ENCODE assay signal across 23 cellular contexts in the genomic region with DNA sequence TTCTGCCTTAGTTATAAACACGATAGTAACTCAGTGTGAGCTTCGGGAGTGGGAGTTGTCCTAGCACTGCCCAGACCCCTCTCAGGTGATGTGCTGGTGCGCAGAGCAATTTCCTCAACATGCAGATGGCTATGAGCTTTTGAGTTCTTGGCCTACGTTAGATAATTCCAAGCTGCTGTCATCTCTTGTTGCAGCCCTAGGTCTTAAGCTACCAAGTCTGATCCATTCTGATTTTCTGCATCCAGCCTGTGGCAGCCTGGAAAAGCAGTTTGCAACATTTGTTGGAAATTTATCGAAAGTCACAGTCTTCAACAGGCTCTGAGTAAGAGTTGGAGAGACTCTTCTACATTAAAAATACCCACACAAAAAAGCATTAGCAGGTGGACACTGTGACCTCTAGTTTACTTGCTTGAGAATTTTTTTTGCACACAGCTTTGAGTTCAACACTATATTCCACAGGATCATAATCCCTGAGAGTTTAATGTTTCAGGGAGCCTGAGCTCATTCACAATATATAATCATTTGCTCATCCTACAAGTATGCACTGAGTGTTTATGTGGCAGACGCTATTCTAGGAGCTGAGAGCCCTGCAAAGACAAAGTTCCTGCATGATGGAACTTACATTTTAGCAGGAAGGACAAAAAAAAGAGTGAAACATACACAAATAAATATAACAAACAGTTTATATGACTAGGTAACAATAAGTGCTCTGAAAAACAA.
DNase-seq lines count a peak whose midpoint lies in the region; ATAC-seq and TF ChIP-seq lines count a peak whose summit lies in the region.
"Had no signal": no experiment of that assay in that cellular context is flagged by ENCODE, and none has a peak within 500 bp of the region (broad histone marks: within the 10 kb centered on the region; RNA-seq: fewer than 3 reads in every experiment).

No MANE protein-coding gene starts in this region.

- no peaks in the 10 kb centered on the region for H3K9me3 Mint-ChIP-seq in chondrocyte (ENCODE audit: low read depth)
- H3K9me3 Mint-ChIP-seq in natural killer cell: peaks cover 0 to 5% of the 10 kb centered on the region in 2 donors
- H3K9me3 Mint-ChIP-seq: neural progenitor cell; stimulated activated effector memory CD8-positive, alpha-beta T cell treated with anti-CD3 and anti-CD28 coated beads, Interleukin-12 subunit alpha, Interleukin-12 subunit beta, amount 100 ng/mL, for 72 hours had no signal

- H3K4me3 ChIP-seq in AG04449 (ENCODE audit: low read depth, low read length): no peak overlapping the region
- H3K4me3 ChIP-seq: body of pancreas, lower lobe of right lung, neural progenitor cell had no signal

- no peak for ATAC-seq in HG02938 (IDR thresholded peaks at IDR 0.05; ENCODE audit: unreplicated experiment)
- ATAC-seq in natural killer cell: no peak
- ATAC-seq: body of pancreas; HCT116; lower lobe of right lung; stimulated activated effector memory CD8-positive, alpha-beta T cell treated with anti-CD3 and anti-CD28 coated beads, Interleukin-12 subunit alpha, Interleukin-12 subunit beta, amount 100 ng/mL, for 72 hours had no signal

- intact Hi-C loops in natural killer cell (cut with micrococcal nuclease): no loop called here

- TF ChIP-seq CTCF in AG04449 (IDR thresholded peaks at IDR 0.05; ENCODE audit: insufficient read depth, low read length, missing control alignments) (no peak), chondrocyte (IDR thresholded peaks at IDR 0.05) (no peak), natural killer cell (IDR thresholded peaks at IDR 0.05) (no peak)

- POLR2A ChIA-PET in AG04449 (lab: Yijun Ruan, JAX): no interaction called here

- CTCF ChIA-PET in AG04449 (lab: Yijun Ruan, JAX): no interaction called here

- H3K27me3 Mint-ChIP-seq in chondrocyte (ENCODE audit: low read depth) (peaks cover 7% of the 10 kb centered on the region), natural killer cell (ENCODE audit: low read depth in 2 of 2) (peaks cover 9 to 10% of the 10 kb centered on the region in 2 donors)

- H3K27ac Mint-ChIP-seq in chondrocyte (ENCODE audit: unreplicated experiment) (peak overlapping the region; percentile 43), natural killer cell (no peak overlapping the region)
- H3K27ac Mint-ChIP-seq: activated naive CD8-positive, alpha-beta T cell treated with anti-CD3 and anti-CD28 coated beads, Interleukin-2, amount 10 ng/mL, durations not matched to agents 7 days and 5 days; neural progenitor cell; progenitor cell of endocrine pancreas; stimulated activated effector memory CD8-positive, alpha-beta T cell treated with anti-CD3 and anti-CD28 coated beads, Interleukin-12 subunit alpha, Interleukin-12 subunit beta, amount 100 ng/mL, for 72 hours had no signal

- H3K36me3 Mint-ChIP-seq in chondrocyte (ENCODE audit: low read depth): no peaks in the 10 kb centered on the region
- no peaks in the 10 kb centered on the region for H3K36me3 Mint-ChIP-seq in natural killer cell
- H3K36me3 Mint-ChIP-seq: activated naive CD8-positive, alpha-beta T cell treated with anti-CD3 and anti-CD28 coated beads, Interleukin-2, amount 10 ng/mL, durations not matched to agents 7 days and 5 days; neural progenitor cell; stimulated activated effector memory CD8-positive, alpha-beta T cell treated with anti-CD3 and anti-CD28 coated beads, Interleukin-12 subunit alpha, Interleukin-12 subunit beta, amount 100 ng/mL, for 72 hours had no signal

- H3K4me1 Mint-ChIP-seq in chondrocyte (ENCODE audit: low read depth) (peaks cover 10% of the 10 kb centered on the region), natural killer cell (no peaks in the 10 kb centered on the region)
- H3K4me1 Mint-ChIP-seq: activated naive CD8-positive, alpha-beta T cell treated with anti-CD3 and anti-CD28 coated beads, Interleukin-2, amount 10 ng/mL, durations not matched to agents 7 days and 5 days; stimulated activated effector memory CD8-positive, alpha-beta T cell treated with anti-CD3 and anti-CD28 coated beads, Interleukin-12 subunit alpha, Interleukin-12 subunit beta, amount 100 ng/mL, for 72 hours had no signal

- peak; percentile 34 for DNase-seq in AG04449 (ENCODE audit: low read depth, low spot score)
- DNase-seq in GM04503 (ENCODE audit: low read depth): peak; percentile 11
- no peak for DNase-seq in chondrocyte (ENCODE audit: low spot score)
- DNase-seq in non-pigmented ciliary epithelial cell (ENCODE audit: low read depth): peak; percentile 8
- no peak for DNase-seq in NCI-H82 (lab: John Stamatoyannopoulos, UW)
- DNase-seq in natural killer cell: no peak
- DNase-seq in NOMO-1 treated with DMSO at 0.1 percent for 48 hours (lab: John Stamatoyannopoulos, UW; ENCODE audit: unreplicated experiment): no peak
- DNase-seq: activated CD4-positive, alpha-beta T cell treated with anti-CD3 and anti-CD28 coated beads, Interleukin-2, amount 50 U/mL, for 48 hours; activated naive CD8-positive, alpha-beta T cell treated with anti-CD3 and anti-CD28 coated beads, Interleukin-2, amount 10 ng/mL, durations not matched to agents 7 days and 5 days; body of pancreas; DND-41; kidney; lower lobe of right lung; NCI-H1092 treated with DMSO at 0.1 percent for 48 hours; NCI-H187 treated with DMSO at 0.1 percent for 48 hours; OCI-M1; SHP77; stimulated activated CD4-positive, alpha-beta T cell treated with anti-CD3 and anti-CD28 coated beads, Interleukin-2, amount 100 ng/mL, for 48 hours had no signal

- H3K4me3 Mint-ChIP-seq in chondrocyte (ENCODE audit: unreplicated experiment): no peak overlapping the region
- H3K4me3 Mint-ChIP-seq in natural killer cell: no peak overlapping the region
- H3K4me3 Mint-ChIP-seq: activated naive CD8-positive, alpha-beta T cell treated with anti-CD3 and anti-CD28 coated beads, Interleukin-2, amount 10 ng/mL, durations not matched to agents 7 days and 5 days; neural progenitor cell; stimulated activated effector memory CD8-positive, alpha-beta T cell treated with anti-CD3 and anti-CD28 coated beads, Interleukin-12 subunit alpha, Interleukin-12 subunit beta, amount 100 ng/mL, for 72 hours had no signal

Comparison
In these comparisons a context has a peak if more than half of its experiments do, and no peak if none do; other contexts are left out.
1. DNase-seq: peak in AG04449 (single experiment), GM04503 (single experiment) and non-pigmented ciliary epithelial cell (single experiment); none in chondrocyte (single experiment), NCI-H82 (single experiment), natural killer cell (single experiment) and NOMO-1 treated with DMSO at 0.1 percent for 48 hours (single experiment).